Comparison of ENCODE assay signal across 11 cellular contexts in the genomic region with DNA sequence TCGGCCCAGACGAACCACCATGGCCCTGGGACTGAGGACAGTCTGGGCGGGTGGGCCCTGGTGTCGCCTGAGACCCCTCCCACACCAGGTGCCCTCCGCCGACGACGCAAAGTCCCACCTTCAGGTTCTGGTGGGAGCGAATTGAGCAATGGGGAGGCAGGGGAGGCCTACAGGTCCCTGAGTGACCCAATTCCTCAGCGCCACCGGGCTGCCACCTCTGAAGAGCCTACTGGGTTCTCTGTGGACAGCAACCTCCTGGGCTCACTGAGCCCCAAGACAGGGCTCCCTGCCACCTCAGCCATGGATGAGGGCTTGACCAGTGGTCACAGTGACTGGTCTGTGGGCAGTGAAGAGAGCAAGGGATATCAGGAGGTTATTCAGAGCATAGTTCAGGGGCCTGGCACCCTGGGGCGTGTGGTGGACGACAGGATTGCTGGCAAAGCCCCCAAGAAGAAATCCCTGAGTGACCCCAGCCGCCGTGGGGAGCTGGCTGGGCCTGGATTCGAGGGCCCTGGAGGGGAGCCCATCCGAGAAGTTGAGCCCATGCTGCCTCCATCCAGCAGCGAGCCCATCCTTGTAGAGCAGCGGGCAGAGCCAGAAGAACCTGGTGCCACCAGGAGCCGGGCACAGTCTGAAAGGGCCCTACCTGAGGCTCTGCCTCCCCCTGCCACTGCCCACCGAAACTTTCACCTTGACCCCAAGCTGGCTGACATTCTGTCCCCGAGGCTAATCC. TPM values are rescaled to one million over a fixed set of nuclear protein-coding genes. Genes with fewer than 3 reads are reported as not detected.
A peak's percentile ranks its signal among the peaks of the same experiment; 100 is the strongest.
DNase-seq lines count a peak whose midpoint lies in the region; TF ChIP-seq lines count a peak whose summit lies in the region.
"Had no signal": no experiment of that assay in that cellular context is flagged by ENCODE, and none has a peak within 500 bp of the region (broad histone marks: within the 10 kb centered on the region; RNA-seq: fewer than 3 reads in every experiment).

No MANE protein-coding gene starts in this region.

- peaks cover 41% of the 10 kb centered on the region for H3K36me3 ChIP-seq in NT2/D1 (ENCODE audit: insufficient read depth, insufficient read length, low read length)
- peaks cover 12% of the 10 kb centered on the region for H3K36me3 ChIP-seq in muscle layer of colon (ENCODE audit: insufficient read depth, low read length)
- H3K36me3 ChIP-seq in suprapubic skin, result no peaks in the 10 kb centered on the region

- H3K9ac ChIP-seq in NT2/D1 (ENCODE audit: insufficient read length, low read depth), result peak overlapping the region; percentile 67
- peak overlapping the region; percentile 94 for H3K9ac ChIP-seq in muscle layer of colon (ENCODE audit: low read length)

- H3K9me3 ChIP-seq in NT2/D1 (ENCODE audit: insufficient read depth, low read length) (no peaks in the 10 kb centered on the region), muscle layer of colon (ENCODE audit: low read length) (no peaks in the 10 kb centered on the region), suprapubic skin (no peaks in the 10 kb centered on the region)

- peak overlapping the region in 50 of 59 donors; percentile 0 to 95 (median 87) for H3K27ac ChIP-seq in dorsolateral prefrontal cortex
- H3K27ac ChIP-seq in muscle layer of colon (ENCODE audit: low read depth, low read length), result peak overlapping the region; percentile 92
- H3K27ac ChIP-seq in suprapubic skin, result peak overlapping the region; percentile 14

- TF ChIP-seq POLR2A in suprapubic skin (IDR thresholded peaks at IDR 0.05), result no peak

- intact Hi-C loops in dorsolateral prefrontal cortex (cut with DNase I) (loop anchor here in 1 of 2 donors (5.0 kb wide), 1 partner anchor 81 kb away; no protein-coding TSS in a partner anchor), posterior vena cava (cut with DNase I) (no loop called here)

- no peak for TF ChIP-seq EP300 in suprapubic skin (IDR thresholded peaks at IDR 0.05)

- WGBS in suprapubic skin, result 90% methylated on average over 2 of the region's 22 CpGs

- H3K27me3 ChIP-seq in NT2/D1 (ENCODE audit: insufficient read depth, insufficient read length) (peaks cover 16% of the 10 kb centered on the region), dorsolateral prefrontal cortex (peaks cover 0 to 9% (median 0%) of the 10 kb centered on the region in 45 donors), muscle layer of colon (ENCODE audit: control insufficient read depth in 1 of 2, insufficient read depth in 2 of 2, low read length in 2 of 2) (no peaks in the 10 kb centered on the region), suprapubic skin (no peaks in the 10 kb centered on the region)

- H3K4me1 ChIP-seq in NT2/D1 (ENCODE audit: insufficient read depth, insufficient read length) (peaks cover 34% of the 10 kb centered on the region), muscle layer of colon (ENCODE audit: insufficient read depth, low read length) (peaks cover 71% of the 10 kb centered on the region), suprapubic skin (peaks cover 60% of the 10 kb centered on the region)

- H3K4me3 ChIP-seq in NT2/D1 (ENCODE audit: insufficient read length, low read depth) (no peak overlapping the region), dorsolateral prefrontal cortex (peak overlapping the region in 50 of 59 donors; percentile 11 to 79 (median 66)), muscle layer of colon (ENCODE audit: low read depth in 1 of 2, low read length in 2 of 2) (peak overlapping the region; percentile 79 to 88), suprapubic skin (peak overlapping the region; percentile 63)

- no peak for DNase-seq in NT2/D1 (ENCODE audit: low read depth, low spot score)
- DNase-seq in dorsolateral prefrontal cortex, result no peak
- peak in 1 of 2 donors; percentile 65 for DNase-seq in suprapubic skin (ENCODE audit: low spot score in 2 of 2)
- no peak for DNase-seq in activated effector memory CD4-positive, alpha-beta T cell treated with anti-CD3 and anti-CD28 coated beads, Interleukin-2, amount 50 U/mL, for 16 hours
- no peak for DNase-seq in T1000 (lab: John Stamatoyannopoulos, UW)
- DNase-seq in posterior vena cava (ENCODE audit: low spot score), result no peak
- no peak for DNase-seq in NCI-H226
- DNase-seq: central memory CD4-positive, alpha-beta T cell; SIG-M5 had no signal

- no peak for TF ChIP-seq CTCF in dorsolateral prefrontal cortex (IDR thresholded peaks at IDR 0.05 in 54 of 56, conservative IDR thresholded peaks at IDR 0.05 in 2 of 56; ENCODE audit: low read depth in 1 of 56, partially characterized antibody in 56 of 56)
- no peak for TF ChIP-seq CTCF in suprapubic skin (IDR thresholded peaks at IDR 0.05)

RNA-seq across cellular contexts. Expression of gene ARHGEF17, which starts 2.8 kb away (rescaled TPM):
- total RNA-seq in dorsolateral prefrontal cortex (100 to 1,000 TPM in 102 of 120 experiments, 10 to 100 TPM in 18; 74.0 to 177 (median 117) TPM), suprapubic skin (10 to 100 TPM in 2 of 4 donors, 1 to 10 TPM in 2; 8.3 to 25.0 (median 9.7) TPM), posterior vena cava (10 to 100 TPM; 88.6 to 99.1 TPM)

RNA-seq across cellular contexts. Expression of gene P2RY6, which starts 38.7 kb away (rescaled TPM):
- total RNA-seq in dorsolateral prefrontal cortex, result 10 to 100 TPM in 4 of 120 experiments, 1 to 10 TPM in 93, under 1 TPM in 22, not detected in 1; 0.36 to 14.3 (median 1.8) TPM
- total RNA-seq in suprapubic skin, result under 1 TPM in 3 of 4 donors, not detected in 1; 0.38 to 0.89 (median 0.38) TPM
- total RNA-seq in posterior vena cava, result 1 to 10 TPM; 2.5 to 4.9 TPM
- total RNA-seq: NCI-H460 had no signal

Comparison
In these comparisons a context has a peak if more than half of its experiments do, and no peak if none do; other contexts are left out.
1. H3K27ac ChIP-seq: peak in every context shown above with its lines; median percentile 92 in muscle layer of colon; 87 in dorsolateral prefrontal cortex; 14 in suprapubic skin.